1 cellular context compared by ENCODE assay signal in genomic region chr16:71467810-71468209, GRCh38.
A peak's percentile ranks its signal among the peaks of the same experiment; 100 is the strongest.
TF ChIP-seq lines count a peak whose summit lies in the region.

No MANE protein-coding gene starts in this region.

TF ChIP-seq in HepG2, 621 proteins besides CTCF, POLR2A, EP300 and RAD21 (continued from another document and continues in another):
- TF ChIP-seq ZHX2 (IDR thresholded peaks at IDR 0.05; ENCODE audit: low read depth) (no peak), ZHX2 (CRISPR knock-in tag; IDR thresholded peaks at IDR 0.05; ENCODE audit: borderline replicate concordance) (peak; percentile 87; the same call in 1 of the 2 replicates), NCOR1 (IDR thresholded peaks at IDR 0.05; ENCODE audit: borderline replicate concordance, low read length) (no peak), BRF2 (CRISPR knock-in tag; IDR thresholded peaks at IDR 0.05) (no peak), SAP130 (CRISPR knock-in tag; IDR thresholded peaks at IDR 0.05; ENCODE audit: low read depth) (peak; percentile 92), POGZ (CRISPR knock-in tag; IDR thresholded peaks at IDR 0.05) (no peak), ZNF572 (CRISPR knock-in tag; IDR thresholded peaks at IDR 0.05) (no peak), ZMAT5 (CRISPR knock-in tag; IDR thresholded peaks at IDR 0.05; ENCODE audit: borderline replicate concordance, low read depth) (no peak), ZNF274 (CRISPR knock-in tag; IDR thresholded peaks at IDR 0.05) (peak; percentile 94), ZBTB8A (CRISPR knock-in tag; IDR thresholded peaks at IDR 0.05; ENCODE audit: borderline replicate concordance, low read depth) (no peak), MBNL3 (CRISPR knock-in tag; conservative IDR thresholded peaks at IDR 0.05) (no peak), HOXA5 (CRISPR knock-in tag; IDR thresholded peaks at IDR 0.05) (peak; percentile 99), ASH2L (IDR thresholded peaks at IDR 0.05; ENCODE audit: insufficient read length, low read depth, low read length) (no peak), KLF9 (CRISPR knock-in tag; IDR thresholded peaks at IDR 0.05; ENCODE audit: low read depth) (peak; percentile 91), ZNF260 (CRISPR knock-in tag; IDR thresholded peaks at IDR 0.05; ENCODE audit: borderline replicate concordance, low read depth) (no peak), TBX2 (CRISPR knock-in tag; IDR thresholded peaks at IDR 0.05; ENCODE audit: borderline replicate concordance) (peak; percentile 79; the same call in 1 of the 2 replicates), ZNF276 (CRISPR knock-in tag; IDR thresholded peaks at IDR 0.05; ENCODE audit: low read depth) (peak; percentile 85; the same call in 1 of the 2 replicates), HNRNPLL (IDR thresholded peaks at IDR 0.05; ENCODE audit: low read depth, low read length, poor library complexity, severe bottlenecking) (no peak), PHF5A (CRISPR knock-in tag; IDR thresholded peaks at IDR 0.05; ENCODE audit: low read depth, unreplicated experiment) (no peak), ZNF687 (CRISPR knock-in tag; IDR thresholded peaks at IDR 0.05) (peak; percentile 49), SP4 (CRISPR knock-in tag; IDR thresholded peaks at IDR 0.05) (0 out of 2 replicates have a peak, but pooled peaks have one; percentile 52), E2F2 (CRISPR knock-in tag; IDR thresholded peaks at IDR 0.05; ENCODE audit: borderline replicate concordance) (peak; percentile 92; the same call in 1 of the 2 replicates), ZFX (CRISPR knock-in tag; IDR thresholded peaks at IDR 0.05; ENCODE audit: low read depth) (0 out of 2 replicates have a peak, but pooled peaks have one; percentile 25), REPIN1 (CRISPR knock-in tag; IDR thresholded peaks at IDR 0.05; ENCODE audit: borderline replicate concordance, low read depth) (no peak), SNAPC4 (CRISPR knock-in tag; IDR thresholded peaks at IDR 0.05) (no peak), JARID2 (CRISPR knock-in tag; IDR thresholded peaks at IDR 0.05; ENCODE audit: insufficient replicate concordance) (peak; percentile 77), RFX1 (IDR thresholded peaks at IDR 0.05) (no peak), PHF20 (CRISPR knock-in tag; IDR thresholded peaks at IDR 0.05) (peak; percentile 54; the same call in 1 of the 2 replicates), MAFG (CRISPR knock-in tag; IDR thresholded peaks at IDR 0.05) (no peak), ZNF839 (CRISPR knock-in tag; IDR thresholded peaks at IDR 0.05; ENCODE audit: borderline replicate concordance) (no peak), ZNF713 (CRISPR knock-in tag; IDR thresholded peaks at IDR 0.05) (no peak), KDM5B (CRISPR knock-in tag; IDR thresholded peaks at IDR 0.05; ENCODE audit: borderline replicate concordance) (peak; percentile 84; the same call in 1 of the 2 replicates), HMG20A (CRISPR knock-in tag; IDR thresholded peaks at IDR 0.05; ENCODE audit: borderline replicate concordance) (peak; percentile 36; the same call in 1 of the 2 replicates), TBL1XR1 (IDR thresholded peaks at IDR 0.05; ENCODE audit: borderline replicate concordance, low read length, partially characterized antibody) (no peak), GATA4 (IDR thresholded peaks at IDR 0.05; ENCODE audit: borderline replicate concordance, low read depth) (no peak), PHB2 (IDR thresholded peaks at IDR 0.05; ENCODE audit: partially characterized antibody) (no peak), AHR (CRISPR knock-in tag; IDR thresholded peaks at IDR 0.05) (peak; percentile 41; the same call in 1 of the 2 replicates)
